In genomic region chr1:21624577-21625389, GRCh38 we compare ENCODE assay signal across 14 cellular contexts. TPM values are rescaled to one million over a fixed set of nuclear protein-coding genes. Genes with fewer than 3 reads are reported as not detected.
DNase-seq lines count a peak whose midpoint lies in the region; ATAC-seq, FAIRE-seq and TF ChIP-seq lines count a peak whose summit lies in the region.
"Had no signal": no experiment of that assay in that cellular context is flagged by ENCODE, and none has a peak within 500 bp of the region (broad histone marks: within the 10 kb centered on the region; RNA-seq: fewer than 3 reads in every experiment).

No MANE protein-coding gene starts in this region.

- H3K4me1 ChIP-seq in BE2C (peaks cover 13% of the 10 kb centered on the region), pancreas (peaks cover 24 to 32% (median 26%) of the 10 kb centered on the region in 3 donors)
- H3K4me1 ChIP-seq: colonic mucosa had no signal

- H3K9me3 ChIP-seq in BE2C, result no peaks in the 10 kb centered on the region
- no peaks in the 10 kb centered on the region for H3K9me3 ChIP-seq in pancreas
- H3K9me3 ChIP-seq: colonic mucosa had no signal

- DNase-seq in BE2C, result peak; percentile 19
- DNase-seq in NCI-H1694 treated with DMSO at 0.1 percent for 48 hours (lab: John Stamatoyannopoulos, UW), result peak; percentile 74
- DNase-seq in dorsolateral prefrontal cortex, result peak in 7 of 10 donors; percentile 37 to 74 (median 63)
- DNase-seq in pancreas, result peak in 4 of 6 donors; percentile 61 to 76 (median 69)
- no peak for DNase-seq in NCI-H1417 (lab: John Stamatoyannopoulos, UW)
- DNase-seq in NCI-H526 treated with DMSO at 0.1 percent for 48 hours (lab: John Stamatoyannopoulos, UW), result no peak
- no peak for DNase-seq in SIG-M5 (lab: John Stamatoyannopoulos, UW)
- DNase-seq: activated CD4-positive, CD25-positive, alpha-beta regulatory T cell; AML-193; colonic mucosa; DND-41; SW 1271 had no signal

- 17 to 23% methylated on average over 11 of the region's 11 CpGs for WGBS in pancreas, 2 donors

- ATAC-seq in pancreas, result peak; percentile 6 to 24 (median 17)
- ATAC-seq in HG03571 (IDR thresholded peaks at IDR 0.05; ENCODE audit: unreplicated experiment), result no peak
- ATAC-seq: activated naive CD4-positive, alpha-beta T cell treated with anti-CD3 and anti-CD28 coated beads, Interleukin-2, amount 50 U/mL, for 72 hours had no signal

- H3K27me3 ChIP-seq in BE2C, result no peaks in the 10 kb centered on the region
- peaks cover 0 to 3% (median 0%) of the 10 kb centered on the region in 45 donors for H3K27me3 ChIP-seq in dorsolateral prefrontal cortex
- no peaks in the 10 kb centered on the region for H3K27me3 ChIP-seq in pancreas
- H3K27me3 ChIP-seq: colonic mucosa had no signal

- H3K4me3 ChIP-seq in BE2C (ENCODE audit: low read depth, low read length) (no peak overlapping the region), dorsolateral prefrontal cortex (peak overlapping the region in 1 of 59 donors; percentile 12), pancreas (peak overlapping the region in 1 of 4 donors; percentile 1)
- H3K4me3 ChIP-seq: colonic mucosa had no signal

- intact Hi-C loops in dorsolateral prefrontal cortex (cut with DNase I), result loop anchor here (2.0 to 5.0 kb wide), 2 partner anchors 26 to 33 kb away; no protein-coding TSS in a partner anchor
- intact Hi-C loops in pancreas (cut with DNase I), result no loop called here

- H3K27ac ChIP-seq in dorsolateral prefrontal cortex, result peak overlapping the region in 46 of 59 donors; percentile 12 to 80 (median 57)
- H3K27ac ChIP-seq in pancreas, result peak overlapping the region; percentile 60 to 96 (median 86)
- H3K27ac ChIP-seq: colonic mucosa had no signal

- H3K36me3 ChIP-seq in BE2C, result no peaks in the 10 kb centered on the region
- no peaks in the 10 kb centered on the region for H3K36me3 ChIP-seq in pancreas
- H3K36me3 ChIP-seq: colonic mucosa had no signal

- FAIRE-seq in pancreas (lab: Jason Lieb, UNC), result no peak

- TF ChIP-seq CTCF in BE2C (IDR thresholded peaks at IDR 0.05; ENCODE audit: low read depth, low read length) (no peak), dorsolateral prefrontal cortex (IDR thresholded peaks at IDR 0.05 in 54 of 56, conservative IDR thresholded peaks at IDR 0.05 in 2 of 56; ENCODE audit: low read depth in 1 of 56, partially characterized antibody in 56 of 56) (no peak), pancreas (IDR thresholded peaks at IDR 0.05) (no peak)

RNA-seq across cellular contexts. Expression of gene RAP1GAP, which starts 44.4 kb away (rescaled TPM):
- polyA plus RNA-seq in BE2C (2012; ENCODE audit: insufficient read depth, insufficient read length, low read depth), result 7.0 TPM
- total RNA-seq in dorsolateral prefrontal cortex (100 to 1,000 TPM; 108 to 286 (median 187) TPM), pancreas (10 to 100 TPM; 53.4 to 93.3 (median 64.8) TPM)
- 100 to 1,000 TPM in 1 of 2 donors, 10 to 100 TPM in 1; 83.6 to 100 TPM for polyA plus RNA-seq in pancreas

Comparison
In these comparisons a context has a peak if more than half of its experiments do, and no peak if none do; other contexts are left out.
1. DNase-seq: peak in BE2C (single experiment), NCI-H1694 treated with DMSO at 0.1 percent for 48 hours (single experiment), dorsolateral prefrontal cortex (7 of 10) and pancreas (4 of 6); none in NCI-H1417 (0 of 3), NCI-H526 treated with DMSO at 0.1 percent for 48 hours (single experiment) and SIG-M5 (single experiment).
2. intact Hi-C loops: an anchor here in dorsolateral prefrontal cortex (2.0 to 5.0 kb wide); none called in pancreas.